ENCODE assay signal across 2 cellular contexts in genomic region chr2:237966250-237966564, GRCh38.
TF ChIP-seq lines count a peak whose summit lies in the region.

No MANE protein-coding gene starts in this region.

TF ChIP-seq in HCT116, 20 proteins besides CTCF, POLR2A, EP300 and RAD21 (continued from another document):
- no peak for TF ChIP-seq REST (IDR thresholded peaks at IDR 0.05; ENCODE audit: low read depth)
- no peak for TF ChIP-seq POLR2AphosphoS5 (IDR thresholded peaks at IDR 0.05; ENCODE audit: low read depth, low read length)
- TF ChIP-seq ELF1 (IDR thresholded peaks at IDR 0.05; ENCODE audit: borderline replicate concordance, low read depth): no peak
- TF ChIP-seq TCF7L2 (IDR thresholded peaks at IDR 0.05; ENCODE audit: borderline replicate concordance, extremely low read depth, insufficient read depth, insufficient read length): no peak
TF ChIP-seq in HCT116: peak in this region for 0.

TF ChIP-seq in liver, 16 proteins besides CTCF, POLR2A, EP300 and RAD21 (continued from another document):
- no peak for TF ChIP-seq ZBTB33 (IDR thresholded peaks at IDR 0.05)
